In genomic region chr1:150572918-150573647, GRCh38 we compare ENCODE assay signal across 9 cellular contexts. TPM values are rescaled to one million over a fixed set of nuclear protein-coding genes. Genes with fewer than 3 reads are reported as not detected.
A peak's percentile ranks its signal among the peaks of the same experiment; 100 is the strongest.
DNase-seq lines count a peak whose midpoint lies in the region; ATAC-seq and TF ChIP-seq lines count a peak whose summit lies in the region.
"Had no signal": no experiment of that assay in that cellular context is flagged by ENCODE, and none has a peak within 500 bp of the region (broad histone marks: within the 10 kb centered on the region; RNA-seq: fewer than 3 reads in every experiment).

No MANE protein-coding gene starts in this region.

- no peak for ATAC-seq in Panc1

- H3K27ac ChIP-seq in Panc1 (ENCODE audit: low read length): peak overlapping the region; percentile 51

- no peaks in the 10 kb centered on the region for H3K9me3 ChIP-seq in Panc1 (ENCODE audit: control insufficient read depth, insufficient read depth, low read depth, low read length)

- intact Hi-C loops in Panc1 (cut with micrococcal nuclease; ENCODE audit: unreplicated experiment): no loop called here
- intact Hi-C loops in head of caudate nucleus (cut with DNase I): no loop called here

- POLR2A ChIA-PET in Panc1 (lab: Charles Lee): interaction anchor here (0.7 to 2.9 kb wide), 2 partner anchors 10 to 308 kb away, joined by 3 to 13 read pairs; no protein-coding TSS in a partner anchor

- H3K36me3 ChIP-seq in Panc1 (ENCODE audit: control insufficient read depth, insufficient read depth, low read length): peaks cover 46% of the 10 kb centered on the region

- no TSS peak for BruUV-seq in Panc1 (replicated peaks; lab: Mats Ljungman, UMichigan)

- H3K4me3 ChIP-seq in GM08714 (ENCODE audit: low read length): peak overlapping the region; percentile 48; the same call in 1 of the 2 replicates
- H3K4me3 ChIP-seq in Panc1 (ENCODE audit: low read depth in 2 of 2, low read length in 2 of 2): peak overlapping the region in 1 of 2 experiments; percentile 1; a peak in 1 of 4 replicates
- no peak overlapping the region for H3K4me3 ChIP-seq in epithelial cell of esophagus (ENCODE audit: low read length)
- H3K4me3 ChIP-seq in retinal pigment epithelial cell (ENCODE audit: low read length): peak overlapping the region; percentile 9

- in situ Hi-C loops in Panc1 (cut with HindIII; ENCODE audit: low pct_unique_long_range_greater_than_20kb, low sequenced_read_pairs): no loop called here

- no peaks in the 10 kb centered on the region for H3K27me3 ChIP-seq in Panc1 (ENCODE audit: control insufficient read depth, insufficient read depth, low read length)

- peaks cover 58% of the 10 kb centered on the region for H3K4me1 ChIP-seq in Panc1 (ENCODE audit: control insufficient read depth, insufficient read depth, low read length)

- DNase-seq in Panc1 (ENCODE audit: low read depth, low spot score) (no peak), epithelial cell of esophagus (ENCODE audit: low read depth) (peak; percentile 34), retinal pigment epithelial cell (ENCODE audit: low read depth) (no peak), head of caudate nucleus (no peak), DMS114 treated with DMSO at 0.1 percent for 48 hours (lab: John Stamatoyannopoulos, UW; ENCODE audit: unreplicated experiment) (no peak), iPS-NIHi11 (ENCODE audit: low spot score) (no peak), SW480 (ENCODE audit: low spot score) (no peak)
- DNase-seq: OCI-M1 had no signal

- no peak for TF ChIP-seq CTCF in Panc1 (IDR thresholded peaks at IDR 0.05)
- no peak for TF ChIP-seq CTCF in epithelial cell of esophagus (IDR thresholded peaks at IDR 0.05; ENCODE audit: insufficient read depth, low read depth, low read length, missing control alignments)
- no peak for TF ChIP-seq CTCF in retinal pigment epithelial cell (conservative IDR thresholded peaks at IDR 0.05; ENCODE audit: low read depth, low read length)

- CTCF ChIA-PET in Panc1 (lab: Charles Lee): no interaction called here

RNA-seq across cellular contexts. Expression of gene MCL1, which starts 6.3 kb away (rescaled TPM):
- total RNA-seq in Panc1 (2021; ENCODE audit: unreplicated experiment): 126 TPM
- 76.7 TPM for polyA plus RNA-seq in Panc1 (2012; ENCODE audit: insufficient read length)

RNA-seq across cellular contexts. Expression of gene ADAMTSL4, which starts 23.9 kb away (rescaled TPM):
- 9.5 TPM for total RNA-seq in Panc1 (2021; ENCODE audit: unreplicated experiment)
- 10.4 TPM for polyA plus RNA-seq in Panc1 (2012; ENCODE audit: insufficient read length)

RNA-seq across cellular contexts. Expression of gene ENSA, which starts 56.3 kb away (rescaled TPM):
- 207 TPM for total RNA-seq in Panc1 (2021; ENCODE audit: unreplicated experiment)
- polyA plus RNA-seq in Panc1 (2012; ENCODE audit: insufficient read length): 208 TPM

RNA-seq across cellular contexts. Expression of gene FALEC, which starts 57.5 kb away (rescaled TPM):
- 1.0 TPM for total RNA-seq in Panc1 (2021; ENCODE audit: unreplicated experiment)
- 0.53 TPM for polyA plus RNA-seq in Panc1 (2012; ENCODE audit: insufficient read length)
